9 cellular contexts compared by ENCODE assay signal in genomic region chr3:49296781-49297420, GRCh38. TPM values are rescaled to one million over a fixed set of nuclear protein-coding genes. Genes with fewer than 3 reads are reported as not detected.
DNase-seq lines count a peak whose midpoint lies in the region; ATAC-seq and TF ChIP-seq lines count a peak whose summit lies in the region.
"Had no signal": no experiment of that assay in that cellular context is flagged by ENCODE, and none has a peak within 500 bp of the region (broad histone marks: within the 10 kb centered on the region; RNA-seq: fewer than 3 reads in every experiment).

No MANE protein-coding gene starts in this region.

- H3K36me3 Mint-ChIP-seq in activated CD4-positive, alpha-beta T cell treated with anti-CD3 and anti-CD28 coated beads for 36 hours (ENCODE audit: low read depth): peaks cover 53% of the 10 kb centered on the region

- peaks cover 90% of the 10 kb centered on the region for H3K36me3 ChIP-seq in suprapubic skin

- peaks cover 18% of the 10 kb centered on the region for H3K4me1 ChIP-seq in suprapubic skin

- TF ChIP-seq CTCF in coronary artery (IDR thresholded peaks at IDR 0.05): no peak
- no peak for TF ChIP-seq CTCF in suprapubic skin (IDR thresholded peaks at IDR 0.05)

- H3K4me1 Mint-ChIP-seq in activated CD4-positive, alpha-beta T cell treated with anti-CD3 and anti-CD28 coated beads for 36 hours: no peaks in the 10 kb centered on the region

- H3K9me3 Mint-ChIP-seq in activated CD4-positive, alpha-beta T cell treated with anti-CD3 and anti-CD28 coated beads for 36 hours (ENCODE audit: low read depth): no peaks in the 10 kb centered on the region

- CTCF ChIA-PET in activated CD4-positive, alpha-beta T cell treated with anti-CD3 and anti-CD28 coated beads for 36 hours (lab: Charles Lee): interaction anchor here (0.6 to 2.2 kb wide), 4 partner anchors 43 to 173 kb away, joined by 3 to 7 read pairs (median 3); partner anchors contain the start of genes DAG1 and USP4
- CTCF ChIA-PET in HEK293T (lab: Yijun Ruan, JAX): interaction anchor here (0.6 to 1.2 kb wide), 2 partner anchors 88 to 152 kb away, joined by 4 to 5 read pairs; no protein-coding TSS in a partner anchor

- intact Hi-C loops in activated CD4-positive, alpha-beta T cell treated with anti-CD3 and anti-CD28 coated beads for 36 hours (cut with DNase I, micrococcal nuclease): no loop called here
- intact Hi-C loops in left colon (cut with DNase I, micrococcal nuclease): no loop called here

- 50% methylated on average over 2 of the region's 2 CpGs for WGBS in suprapubic skin

- POLR2A ChIA-PET in activated CD4-positive, alpha-beta T cell treated with anti-CD3 and anti-CD28 coated beads for 36 hours (lab: Charles Lee): no interaction called here
- POLR2A ChIA-PET in HEK293T (lab: Yijun Ruan, JAX): interaction anchor here (1.3 kb wide), 1 partner anchor 116 kb away, joined by 3 read pairs; the partner anchor contains the start of gene TCTA

- no peak for DNase-seq in activated CD4-positive, alpha-beta T cell treated with anti-CD3 and anti-CD28 coated beads for 36 hours
- DNase-seq in activated CD4-positive, alpha-beta T cell treated with anti-CD3 and anti-CD28 coated beads, Interleukin-2, amount 50 U/mL, for 4 hours: no peak
- DNase-seq in coronary artery (ENCODE audit: low spot score) (no peak), left colon (peak; percentile 32 to 46), suprapubic skin (ENCODE audit: low spot score in 2 of 2) (no peak), midbrain (lab: John Stamatoyannopoulos, UW) (no peak), HEK293T (ENCODE audit: extremely low spot score) (no peak), EL (no peak)
- DNase-seq: amygdala had no signal

- no peak overlapping the region for H3K4me3 Mint-ChIP-seq in activated CD4-positive, alpha-beta T cell treated with anti-CD3 and anti-CD28 coated beads for 36 hours

- H3K27ac Mint-ChIP-seq in activated CD4-positive, alpha-beta T cell treated with anti-CD3 and anti-CD28 coated beads for 36 hours: peak overlapping the region; percentile 32

- TF ChIP-seq POLR2A in suprapubic skin (IDR thresholded peaks at IDR 0.05): no peak

- peak overlapping the region; percentile 62 to 84 for H3K27ac ChIP-seq in coronary artery
- H3K27ac ChIP-seq in suprapubic skin: peak overlapping the region; percentile 49

- no peak overlapping the region for H3K4me3 ChIP-seq in coronary artery
- no peak overlapping the region for H3K4me3 ChIP-seq in suprapubic skin

- no peak for TF ChIP-seq EP300 in suprapubic skin (IDR thresholded peaks at IDR 0.05)

- ATAC-seq in activated CD4-positive, alpha-beta T cell treated with anti-CD3 and anti-CD28 coated beads for 36 hours: no peak
- ATAC-seq in left colon: peak; percentile 78

- no peaks in the 10 kb centered on the region for H3K27me3 ChIP-seq in suprapubic skin

- no peaks in the 10 kb centered on the region for H3K9me3 ChIP-seq in suprapubic skin

- no peaks in the 10 kb centered on the region for H3K27me3 Mint-ChIP-seq in activated CD4-positive, alpha-beta T cell treated with anti-CD3 and anti-CD28 coated beads for 36 hours

TF ChIP-seq in HEK293T, 16 proteins besides CTCF, POLR2A, EP300 and RAD21:
- TF ChIP-seq SP1 (IDR thresholded peaks at IDR 0.05) (no peak), TARDBP (IDR thresholded peaks at IDR 0.05) (no peak), L3MBTL2 (conservative IDR thresholded peaks at IDR 0.05) (no peak), CTBP1 (IDR thresholded peaks at IDR 0.05; ENCODE audit: borderline replicate concordance) (no peak), FOXM1 (IDR thresholded peaks at IDR 0.05; ENCODE audit: borderline replicate concordance) (no peak), FOXK2 (IDR thresholded peaks at IDR 0.05) (no peak), ZNF384 (IDR thresholded peaks at IDR 0.05) (no peak), ARNT (IDR thresholded peaks at IDR 0.05) (no peak), ELF4 (IDR thresholded peaks at IDR 0.05) (no peak), PKNOX1 (IDR thresholded peaks at IDR 0.05) (no peak)

RNA-seq across cellular contexts. Expression of gene C3orf62, which starts 19.9 kb away (rescaled TPM):
- total RNA-seq in activated CD4-positive, alpha-beta T cell treated with anti-CD3 and anti-CD28 coated beads for 36 hours: 1 to 10 TPM; 3.7 to 3.9 TPM
- total RNA-seq in left colon (1 to 10 TPM; 4.7 to 4.8 TPM), suprapubic skin (1 to 10 TPM; 5.9 to 9.0 (median 8.5) TPM)

RNA-seq across cellular contexts. Expression of gene USP4, which starts 43.0 kb away (rescaled TPM):
- 10 to 100 TPM; 69.3 to 71.8 TPM for total RNA-seq in activated CD4-positive, alpha-beta T cell treated with anti-CD3 and anti-CD28 coated beads for 36 hours
- total RNA-seq in left colon: 10 to 100 TPM; 48.5 to 55.3 TPM
- total RNA-seq in suprapubic skin: 10 to 100 TPM; 29.1 to 76.8 (median 35.5) TPM

Comparison
In these comparisons a context has a peak if more than half of its experiments do, and no peak if none do; other contexts are left out.
1. DNase-seq: peak in left colon (2 of 2); none in activated CD4-positive, alpha-beta T cell treated with anti-CD3 and anti-CD28 coated beads for 36 hours (single experiment), activated CD4-positive, alpha-beta T cell treated with anti-CD3 and anti-CD28 coated beads, Interleukin-2, amount 50 U/mL, for 4 hours (0 of 2), coronary artery (single experiment), suprapubic skin (0 of 2), midbrain (single experiment), HEK293T (single experiment) and EL (single experiment).